1 cellular context compared by ENCODE assay signal in genomic region chr5:121969660-121970295, GRCh38.
TF ChIP-seq lines count a peak whose summit lies in the region.

No MANE protein-coding gene starts in this region.

TF ChIP-seq in endothelial cell of umbilical vein, 7 proteins besides CTCF, POLR2A, EP300 and RAD21 (continued from another document):
- TF ChIP-seq FOS (IDR thresholded peaks at IDR 0.05; ENCODE audit: borderline replicate concordance, insufficient read depth, low read length) = no peak
- no peak for TF ChIP-seq GATA2 (IDR thresholded peaks at IDR 0.05; ENCODE audit: insufficient read depth, insufficient read length, low read depth, low read length)
- no peak for TF ChIP-seq MAX (IDR thresholded peaks at IDR 0.05; ENCODE audit: insufficient read depth, insufficient read length)
- no peak for TF ChIP-seq POLR2AphosphoS5 (IDR thresholded peaks at IDR 0.05; ENCODE audit: insufficient read depth, low read depth, low read length)
